Comparison of ENCODE assay signal across 8 cellular contexts in the genomic region with DNA sequence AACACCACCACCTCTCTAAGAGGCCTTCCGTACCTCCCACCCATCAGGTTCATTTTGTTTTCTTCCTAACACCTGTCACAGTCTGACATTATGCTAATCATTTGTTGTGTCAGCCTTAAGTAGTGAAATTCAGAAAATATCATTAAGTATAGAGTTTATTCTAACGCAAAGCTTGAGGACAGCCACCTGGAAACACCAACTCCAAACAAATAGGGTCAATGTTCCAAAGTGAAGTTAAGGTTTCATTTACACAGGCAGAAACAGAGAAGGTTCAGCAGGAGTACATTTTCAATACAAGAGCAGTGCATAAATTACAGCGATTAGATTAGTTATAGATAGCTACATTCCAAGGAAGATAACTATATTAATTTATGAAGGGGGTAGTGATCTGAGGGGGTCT. TPM values are rescaled to one million over a fixed set of nuclear protein-coding genes. Genes with fewer than 3 reads are reported as not detected.
DNase-seq lines count a peak whose midpoint lies in the region; ATAC-seq and TF ChIP-seq lines count a peak whose summit lies in the region.

No MANE protein-coding gene starts in this region.

- H3K36me3 ChIP-seq in RWPE2 (ENCODE audit: low read depth) = peaks cover 23% of the 10 kb centered on the region
- no peaks in the 10 kb centered on the region for H3K36me3 ChIP-seq in esophagus squamous epithelium

- H3K9ac ChIP-seq in H9 (ENCODE audit: extremely low read depth, insufficient read length, low read length) = no peak overlapping the region

- no peak overlapping the region for H2AK5ac ChIP-seq in H9 (ENCODE audit: insufficient read length, low read length)

- H2BK15ac ChIP-seq in H9 (ENCODE audit: low read depth, low read length) = no peak overlapping the region

- intact Hi-C loops in esophagus squamous epithelium (cut with DNase I) = no loop called here

- H3K23me2 ChIP-seq in H9 (ENCODE audit: insufficient read length, low read depth, low read length, poor library complexity, severe bottlenecking) = peaks cover 4% of the 10 kb centered on the region

- H2BK12ac ChIP-seq in H9 (ENCODE audit: insufficient read length, low read depth, low read length) = no peak overlapping the region

- H3K79me1 ChIP-seq in H9 (ENCODE audit: insufficient read depth, low read depth, low read length, poor library complexity, severe bottlenecking) = peaks cover 9% of the 10 kb centered on the region

- no peaks in the 10 kb centered on the region for H3K9me3 ChIP-seq in H9 (ENCODE audit: control insufficient read depth, low read depth, low read length)
- no peaks in the 10 kb centered on the region for H3K9me3 ChIP-seq in RWPE2 (ENCODE audit: severe bottlenecking)
- H3K9me3 ChIP-seq in esophagus squamous epithelium = no peaks in the 10 kb centered on the region

- no peak overlapping the region for H3K56ac ChIP-seq in H9 (ENCODE audit: insufficient read length, low read depth, low read length)

- H3K36me3 Mint-ChIP-seq in H9 (ENCODE audit: insufficient read depth in 1 of 3, low read depth in 3 of 3) = peaks cover 14 to 19% (median 16%) of the 10 kb centered on the region in 3 experiments

- no peak overlapping the region for H2AFZ ChIP-seq in H9 (ENCODE audit: low read length)

- no peak overlapping the region for H3K4me2 ChIP-seq in H9 (ENCODE audit: insufficient read depth, insufficient read length, low read length)

- H3T11ph ChIP-seq in H9 (ENCODE audit: low read length) = no peak overlapping the region

- no peak overlapping the region for H3K27ac Mint-ChIP-seq in H9

- no peak overlapping the region for H2BK120ac ChIP-seq in H9 (ENCODE audit: low read depth, low read length, poor library complexity, severe bottlenecking)

- TF ChIP-seq POLR2A in esophagus squamous epithelium (IDR thresholded peaks at IDR 0.05) = no peak

- no peak for TF ChIP-seq CTCF in H9 (conservative IDR thresholded peaks at IDR 0.05)
- no peak for TF ChIP-seq CTCF in RWPE2 (IDR thresholded peaks at IDR 0.05; ENCODE audit: poor library complexity, severe bottlenecking)
- TF ChIP-seq CTCF in esophagus squamous epithelium (IDR thresholded peaks at IDR 0.05) = no peak
- no peak for TF ChIP-seq CTCF in retinal pigment epithelial cell (conservative IDR thresholded peaks at IDR 0.05; ENCODE audit: low read depth, low read length)

- H3K27me3 ChIP-seq in H9 (ENCODE audit: insufficient read depth, low read length) = no peaks in the 10 kb centered on the region
- H3K27me3 ChIP-seq in RWPE2 (ENCODE audit: insufficient read depth, poor library complexity, severe bottlenecking) = no peaks in the 10 kb centered on the region
- no peaks in the 10 kb centered on the region for H3K27me3 ChIP-seq in esophagus squamous epithelium

- peaks cover 39 to 41% of the 10 kb centered on the region in 2 experiments for H3K4me1 Mint-ChIP-seq in H9

- no peak overlapping the region for H2BK20ac ChIP-seq in H9 (ENCODE audit: low read depth, low read length, poor library complexity, severe bottlenecking)

- H3K4ac ChIP-seq in H9 (ENCODE audit: low read depth, low read length) = no peak overlapping the region

- no peak overlapping the region for H3K18ac ChIP-seq in H9 (ENCODE audit: insufficient read length, low read depth, low read length)

- no peak overlapping the region for H3K14ac ChIP-seq in H9 (ENCODE audit: insufficient read depth, low read length)

- peaks cover 16% of the 10 kb centered on the region; the same call in 1 of the 2 replicates for H3K79me2 ChIP-seq in H9 (ENCODE audit: insufficient read depth, low read length)

- H4K5ac ChIP-seq in H9 (ENCODE audit: insufficient read length, low read depth, low read length) = no peak overlapping the region

- H4K91ac ChIP-seq in H9 (ENCODE audit: insufficient read length, low read depth, low read length) = no peak overlapping the region

- H3K4me3 Mint-ChIP-seq in H9 = 0 out of 5 replicates have a peak overlapping the region, but pooled peaks have one; percentile 2 to 3

- H3K4me3 ChIP-seq in RWPE2 (ENCODE audit: severe bottlenecking) (peak overlapping the region; percentile 72), esophagus squamous epithelium (peak overlapping the region; percentile 80 to 89 (median 84)), retinal pigment epithelial cell (ENCODE audit: low read length) (peak overlapping the region; percentile 68)

- H4K20me1 ChIP-seq in H9 (ENCODE audit: control insufficient read depth, insufficient read depth, insufficient read length) = no peaks in the 10 kb centered on the region

- H4K8ac ChIP-seq in H9 (replicated peaks; ENCODE audit: insufficient read length, low read depth, low read length) = no peak overlapping the region

- H3K4me1 ChIP-seq in H9 (ENCODE audit: insufficient read depth, low read length) (no peaks in the 10 kb centered on the region), RWPE2 (ENCODE audit: insufficient read depth, poor library complexity, severe bottlenecking) (peaks cover 54% of the 10 kb centered on the region), esophagus squamous epithelium (peaks cover 26 to 63% (median 37%) of the 10 kb centered on the region in 3 donors)

- ATAC-seq in RWPE2 (ENCODE audit: low read depth) (no peak), GM21717 (IDR thresholded peaks at IDR 0.05; ENCODE audit: unreplicated experiment) (no peak)

- peaks cover 2% of the 10 kb centered on the region; the same call in 1 of the 2 replicates for H3K27me3 Mint-ChIP-seq in H9 (ENCODE audit: low read depth)

- H3K23ac ChIP-seq in H9 (ENCODE audit: insufficient read length, low read depth, low read length) = no peak overlapping the region

- H3K27ac ChIP-seq in H9 (ENCODE audit: insufficient read length, low read depth, low read length) (no peak overlapping the region), RWPE2 (ENCODE audit: poor library complexity, severe bottlenecking) (peak overlapping the region; percentile 85), esophagus squamous epithelium (peak overlapping the region; percentile 97 to 98 (median 98))

- H3K9me3 Mint-ChIP-seq in H9 = no peaks in the 10 kb centered on the region

- H2BK5ac ChIP-seq in H9 (ENCODE audit: insufficient read length, low read length) = no peak overlapping the region

- DNase-seq in H9 (no peak), RWPE2 (ENCODE audit: low spot score) (no peak), esophagus squamous epithelium (lab: John Stamatoyannopoulos, UW) (no peak), retinal pigment epithelial cell (ENCODE audit: low read depth) (no peak), GF-D8 (lab: John Stamatoyannopoulos, UW) (no peak), AML-193 (lab: John Stamatoyannopoulos, UW) (no peak)
- DNase-seq in stimulated activated CD4-positive, alpha-beta T cell treated with anti-CD3 and anti-CD28 coated beads, Interleukin-4, amount 100 ng/mL, for 1 hour = no peak

- no CpG with 5 or more reads among the region's 3 CpGs for WGBS in H9 (ENCODE audit: extremely low coverage, insufficient read length, low lambda C conversion rate)
- 63 to 68% methylated on average over 3 of the region's 3 CpGs for WGBS in esophagus squamous epithelium, 2 donors

RNA-seq across cellular contexts. Expression of a gene that starts 1.3 kb away (rescaled TPM):
- total RNA-seq in H9 (2021) (27.6 and 29.6 TPM in 2 replicates), esophagus squamous epithelium (10 to 100 TPM; 16.5 to 36.0 (median 23.9) TPM)
